3 cellular contexts compared by ENCODE assay signal in genomic region chr7:143264196-143264568, GRCh38. TPM values are rescaled to one million over a fixed set of nuclear protein-coding genes. Genes with fewer than 3 reads are reported as not detected.
DNase-seq lines count a peak whose midpoint lies in the region; TF ChIP-seq lines count a peak whose summit lies in the region.
"Not testable (repeated sequence)": the region's sequence is repeated elsewhere in the genome, so short reads cannot be mapped to it uniquely, and the experiment has no call there.
"Had no signal": no experiment of that assay in that cellular context is flagged by ENCODE, and none has a peak within 500 bp of the region (broad histone marks: within the 10 kb centered on the region; RNA-seq: fewer than 3 reads in every experiment).

No MANE protein-coding gene starts in this region.

- TF ChIP-seq CTCF in GM12865 (IDR thresholded peaks at IDR 0.05; ENCODE audit: insufficient read depth, low read depth, low read length, missing control alignments); left ventricle myocardium inferior (IDR thresholded peaks at IDR 0.05; ENCODE audit: borderline replicate concordance): not testable (repeated sequence)

- peak overlapping the region; percentile 90 for H3K27ac ChIP-seq in left ventricle myocardium inferior (replicated peaks)

- H3K27me3 ChIP-seq in left ventricle myocardium inferior (ENCODE audit: low read depth) = not testable (repeated sequence)

- H3K36me3 ChIP-seq in left ventricle myocardium inferior = peaks cover 25% of the 10 kb centered on the region

- intact Hi-C loops in left ventricle myocardium inferior (cut with micrococcal nuclease) = not testable (repeated sequence)

- H3K4me3 ChIP-seq in GM12865 (ENCODE audit: low read depth, low read length) (peak overlapping the region; percentile 100), left ventricle myocardium inferior (peak overlapping the region; percentile 73)

- peaks cover 40% of the 10 kb centered on the region for H3K4me1 ChIP-seq in left ventricle myocardium inferior

- not testable (repeated sequence) for DNase-seq in GM12865 (ENCODE audit: low read depth); left ventricle myocardium inferior

- H3K9me3 ChIP-seq in left ventricle myocardium inferior (replicated peaks) = not testable (repeated sequence)

RNA-seq across cellular contexts. Expression of gene GSTK1, which starts 0.9 kb away (rescaled TPM):
- total RNA-seq in left ventricle myocardium inferior = 291 TPM

RNA-seq across cellular contexts. Expression of gene TMEM139, which starts 20.6 kb away (rescaled TPM):
- 8.8 TPM for total RNA-seq in left ventricle myocardium inferior

RNA-seq across cellular contexts. Expression of gene CASP2, which starts 24.0 kb away (rescaled TPM):
- total RNA-seq in left ventricle myocardium inferior = 10.9 TPM

RNA-seq across cellular contexts. Expression of gene TAS2R40, which starts 42.3 kb away (rescaled TPM):
- total RNA-seq in left ventricle myocardium inferior = not detected
- total RNA-seq: mesenteric fat pad had no signal

RNA-seq across cellular contexts. Expression of gene CLCN1, which starts 51.7 kb away (rescaled TPM):
- total RNA-seq in left ventricle myocardium inferior = not detected
